8 cellular contexts compared by ENCODE assay signal in genomic region chr11:88337342-88338222, GRCh38. TPM values are rescaled to one million over a fixed set of nuclear protein-coding genes. Genes with fewer than 3 reads are reported as not detected.
DNase-seq lines count a peak whose midpoint lies in the region; ATAC-seq lines count a peak whose summit lies in the region.

Gene CTSC (minus strand): TSS chr11:88337736. CDS start chr11:88337672, 64 bp downstream.

- peaks cover 37 to 72% (median 54%) of the 10 kb centered on the region in 4 donors for H3K4me1 Mint-ChIP-seq in CD4-positive, alpha-beta memory T cell

- peaks cover 0 to 4% (median 0%) of the 10 kb centered on the region in 8 donors for H3K9me3 Mint-ChIP-seq in CD4-positive, alpha-beta memory T cell

- H3K27me3 ChIP-seq in CD4-positive, alpha-beta memory T cell (ENCODE audit: insufficient read depth, low read length), result no peaks in the 10 kb centered on the region
- no peaks in the 10 kb centered on the region for H3K27me3 ChIP-seq in endocrine pancreas (ENCODE audit: control insufficient read depth, insufficient read depth, low read length)

- H3K27ac ChIP-seq in CD4-positive, alpha-beta memory T cell (ENCODE audit: low read depth, low read length), result peak within 1 kb of the TSS; percentile 73

- peak within 1 kb of the TSS; percentile 85 to 96 for H3K4me3 ChIP-seq in CD4-positive, alpha-beta memory T cell (ENCODE audit: low read length in 2 of 2)
- H3K4me3 ChIP-seq in endocrine pancreas (ENCODE audit: control insufficient read depth, insufficient read depth, low read length), result peak within 1 kb of the TSS; percentile 97

- peak within 1 kb of the TSS; percentile 81 to 99 (median 96) for H3K27ac Mint-ChIP-seq in CD4-positive, alpha-beta memory T cell

- H3K36me3 Mint-ChIP-seq in CD4-positive, alpha-beta memory T cell, result peaks cover 18 to 31% of the 10 kb centered on the region in 2 donors

- peak within 1 kb of the TSS; percentile 73 for H3K9ac ChIP-seq in endocrine pancreas (ENCODE audit: control insufficient read depth, insufficient read depth, low read length)

- DNase-seq in CD4-positive, alpha-beta memory T cell, result peak; percentile 87 to 91 (median 88)
- DNase-seq in NOMO-1 (lab: John Stamatoyannopoulos, UW; ENCODE audit: unreplicated experiment in 2 of 2), result peak; percentile 85
- peak; percentile 98 for DNase-seq in mesenteric fat pad (ENCODE audit: low spot score)
- peak; percentile 86 for DNase-seq in stimulated activated CD8-positive, alpha-beta memory T cell treated with anti-CD3 and anti-CD28 coated beads, Interleukin-15, amount 100 ng/mL, for 24 hours (ENCODE audit: low read depth)

- no peaks in the 10 kb centered on the region for H3K9me3 ChIP-seq in CD4-positive, alpha-beta memory T cell (ENCODE audit: control insufficient read depth in 1 of 2, low read length in 2 of 2)
- no peaks in the 10 kb centered on the region for H3K9me3 ChIP-seq in endocrine pancreas (ENCODE audit: control insufficient read depth, low read length)

- POLR2A ChIA-PET in CD4-positive, alpha-beta memory T cell (lab: Charles Lee; ENCODE audit: partially characterized antibody), result interaction anchor here (0.7 to 4.4 kb wide), 18 partner anchors 10 to 99 kb away, joined by 3 to 64 read pairs (median 6); no protein-coding TSS in a partner anchor
- POLR2A ChIA-PET in activated CD8-positive, alpha-beta memory T cell treated with anti-CD3 and anti-CD28 coated beads for 36 hours (lab: Charles Lee), result interaction anchor here (0.7 to 4.0 kb wide), 6 partner anchors 9 to 163 kb away, joined by 6 to 46 read pairs (median 8); partner anchors contain the start of gene RAB38

- H3K4me1 ChIP-seq in CD4-positive, alpha-beta memory T cell (ENCODE audit: insufficient read depth, low read length), result peaks cover 54% of the 10 kb centered on the region
- H3K4me1 ChIP-seq in endocrine pancreas (ENCODE audit: control insufficient read depth, insufficient read depth, low read length), result peaks cover 3% of the 10 kb centered on the region

- ATAC-seq in GM19455 (IDR thresholded peaks at IDR 0.05; ENCODE audit: unreplicated experiment) (peak; percentile 91), HG03575 (IDR thresholded peaks at IDR 0.05; ENCODE audit: extremely low read depth, insufficient number of reproducible peaks, low FRiP score, unreplicated experiment) (peak; percentile 79)

- H3K36me3 ChIP-seq in CD4-positive, alpha-beta memory T cell (ENCODE audit: insufficient read depth, low read length), result peaks cover 7% of the 10 kb centered on the region
- H3K36me3 ChIP-seq in endocrine pancreas (ENCODE audit: control insufficient read depth, insufficient read depth, low read length), result no peaks in the 10 kb centered on the region

- no peaks in the 10 kb centered on the region for H3K27me3 Mint-ChIP-seq in CD4-positive, alpha-beta memory T cell

- intact Hi-C loops in CD4-positive, alpha-beta memory T cell (cut with micrococcal nuclease), result loop anchor here (1.0 to 10.0 kb wide), 9 partner anchors 9 to 1887 kb away; partner anchors contain the start of genes CHORDC1 and TMEM135

- CTCF ChIA-PET in CD4-positive, alpha-beta memory T cell (lab: Charles Lee; ENCODE audit: partially characterized antibody), result interaction anchor here (0.8 to 3.1 kb wide), 9 partner anchors 10 to 261 kb away, joined by 3 to 17 read pairs (median 4); no protein-coding TSS in a partner anchor
- CTCF ChIA-PET in activated CD8-positive, alpha-beta memory T cell treated with anti-CD3 and anti-CD28 coated beads for 36 hours (lab: Charles Lee), result interaction anchor here (0.9 to 2.5 kb wide), 2 partner anchors 19 to 230 kb away, joined by 3 to 8 read pairs; no protein-coding TSS in a partner anchor

- peak within 1 kb of the TSS; percentile 93 to 100 (median 99) for H3K4me3 Mint-ChIP-seq in CD4-positive, alpha-beta memory T cell

RNA-seq across cellular contexts. Expression of gene CTSC, which starts in this region (rescaled TPM):
- 10 to 100 TPM; 57.1 to 60.0 TPM for total RNA-seq in CD4-positive, alpha-beta memory T cell
- polyA plus RNA-seq in CD4-positive, alpha-beta memory T cell, result 100 to 1,000 TPM; 139 to 161 TPM
- total RNA-seq in activated CD8-positive, alpha-beta memory T cell treated with anti-CD3 and anti-CD28 coated beads for 36 hours, result 100 to 1,000 TPM; 119 to 122 TPM
- 265 TPM for total RNA-seq in mesenteric fat pad

Comparison
In these comparisons a context has a peak if more than half of its experiments do, and no peak if none do; other contexts are left out.
1. Peak in every context shown above with its lines: DNase-seq, ATAC-seq, H3K4me3 ChIP-seq and H3K27ac ChIP-seq.